ENCODE assay signal across 18 cellular contexts in genomic region chr11:57474751-57475115, GRCh38. TPM values are rescaled to one million over a fixed set of nuclear protein-coding genes. Genes with fewer than 3 reads are reported as not detected.
A peak's percentile ranks its signal among the peaks of the same experiment; 100 is the strongest.
DNase-seq lines count a peak whose midpoint lies in the region; ATAC-seq and TF ChIP-seq lines count a peak whose summit lies in the region.
"Had no signal": no experiment of that assay in that cellular context is flagged by ENCODE, and none has a peak within 500 bp of the region (broad histone marks: within the 10 kb centered on the region; RNA-seq: fewer than 3 reads in every experiment).

No MANE protein-coding gene starts in this region.

- CTCF ChIA-PET in CD8-positive, alpha-beta T cell (lab: Charles Lee): interaction anchor here (0.6 to 8.6 kb wide), 5 partner anchors 13 to 129 kb away, joined by 3 to 102 read pairs (median 3); no protein-coding TSS in a partner anchor
- CTCF ChIA-PET in naive thymus-derived CD4-positive, alpha-beta T cell (lab: Charles Lee): interaction anchor here (0.6 to 3.9 kb wide), 6 partner anchors 9 to 47 kb away, joined by 3 to 34 read pairs (median 4); no protein-coding TSS in a partner anchor

- POLR2A ChIA-PET in CD8-positive, alpha-beta T cell (lab: Charles Lee): interaction anchor here (0.9 kb wide), 1 partner anchor 40 kb away, joined by 3 read pairs; no protein-coding TSS in a partner anchor
- POLR2A ChIA-PET in naive thymus-derived CD4-positive, alpha-beta T cell (lab: Charles Lee): interaction anchor here (0.6 kb wide), 1 partner anchor 180 kb away, joined by 4 read pairs; no protein-coding TSS in a partner anchor

- H3K27me3 Mint-ChIP-seq in CD8-positive, alpha-beta T cell (ENCODE audit: low read depth): no peaks in the 10 kb centered on the region
- peaks cover 5% of the 10 kb centered on the region for H3K27me3 Mint-ChIP-seq in activated T-helper 17 cell treated with anti-CD3 and anti-CD28 coated beads, Interleukin-2, amount 50 U/mL, for 72 hours
- peaks cover 0 to 52% (median 5%) of the 10 kb centered on the region in 5 donors for H3K27me3 Mint-ChIP-seq in naive thymus-derived CD4-positive, alpha-beta T cell

- no peaks in the 10 kb centered on the region for H3K9me3 ChIP-seq in CD8-positive, alpha-beta T cell (ENCODE audit: low read length)
- no peaks in the 10 kb centered on the region for H3K9me3 ChIP-seq in naive thymus-derived CD4-positive, alpha-beta T cell (ENCODE audit: control insufficient read depth in 2 of 3, low read length in 3 of 3)
- no peaks in the 10 kb centered on the region for H3K9me3 ChIP-seq in Peyer's patch
- H3K9me3 ChIP-seq: prostate gland had no signal

- no peak for TF ChIP-seq CTCF in CD8-positive, alpha-beta T cell (IDR thresholded peaks at IDR 0.05)
- TF ChIP-seq CTCF in HL-60 (IDR thresholded peaks at IDR 0.05; ENCODE audit: insufficient read depth, low read length) (no peak), Peyer's patch (IDR thresholded peaks at IDR 0.05) (no peak)

- H3K27me3 ChIP-seq in CD8-positive, alpha-beta T cell (ENCODE audit: insufficient read depth, low read length): no peaks in the 10 kb centered on the region
- H3K27me3 ChIP-seq in HL-60 (ENCODE audit: insufficient read depth, poor library complexity, severe bottlenecking): no peaks in the 10 kb centered on the region
- H3K27me3 ChIP-seq in naive thymus-derived CD4-positive, alpha-beta T cell (ENCODE audit: control insufficient read depth in 2 of 2, insufficient read depth in 2 of 2, low read length in 2 of 2): no peaks in the 10 kb centered on the region
- H3K27me3 ChIP-seq in Peyer's patch: no peaks in the 10 kb centered on the region

- H3K4me3 Mint-ChIP-seq in CD8-positive, alpha-beta T cell: peak overlapping the region; percentile 43
- H3K4me3 Mint-ChIP-seq in activated T-helper 17 cell treated with anti-CD3 and anti-CD28 coated beads, Interleukin-2, amount 50 U/mL, for 72 hours: peak overlapping the region; percentile 64
- peak overlapping the region in 9 of 10 donors; percentile 26 to 84 (median 62) for H3K4me3 Mint-ChIP-seq in naive thymus-derived CD4-positive, alpha-beta T cell
- H3K4me3 Mint-ChIP-seq: activated CD4-positive, alpha-beta memory T cell treated with anti-CD3 and anti-CD28 coated beads for 36 hours; HFFc6 had no signal

- no peak overlapping the region for H3K27ac ChIP-seq in CD8-positive, alpha-beta T cell (ENCODE audit: low read depth, low read length)
- H3K27ac ChIP-seq in HL-60 (replicated peaks): peak overlapping the region; percentile 24
- no peak overlapping the region for H3K27ac ChIP-seq in naive thymus-derived CD4-positive, alpha-beta T cell (ENCODE audit: low read depth, low read length)
- H3K27ac ChIP-seq in Peyer's patch: no peak overlapping the region
- H3K27ac ChIP-seq: coronary artery, prostate gland, SK-N-MC had no signal

- no peak overlapping the region for H3K27ac Mint-ChIP-seq in CD8-positive, alpha-beta T cell
- H3K27ac Mint-ChIP-seq in activated T-helper 17 cell treated with anti-CD3 and anti-CD28 coated beads, Interleukin-2, amount 50 U/mL, for 72 hours: no peak overlapping the region
- peak overlapping the region in 1 of 9 donors; percentile 41 for H3K27ac Mint-ChIP-seq in naive thymus-derived CD4-positive, alpha-beta T cell
- H3K27ac Mint-ChIP-seq: activated B cell treated with CpG ODN at 0.5 μM for 24 hours, HFFc6 had no signal

- no peak for TF ChIP-seq POLR2A in Peyer's patch (IDR thresholded peaks at IDR 0.05)

- no peak overlapping the region for H3K4me3 ChIP-seq in CD8-positive, alpha-beta T cell (ENCODE audit: low read depth, low read length)
- no peak overlapping the region for H3K4me3 ChIP-seq in HL-60 (replicated peaks; ENCODE audit: insufficient read depth, low read length)
- peak overlapping the region; percentile 40 for H3K4me3 ChIP-seq in naive thymus-derived CD4-positive, alpha-beta T cell (ENCODE audit: low read length)
- no peak overlapping the region for H3K4me3 ChIP-seq in Peyer's patch
- H3K4me3 ChIP-seq: coronary artery, prostate gland, SK-N-MC had no signal

- H3K4me1 ChIP-seq in CD8-positive, alpha-beta T cell (ENCODE audit: insufficient read depth, low read length): peaks cover 29% of the 10 kb centered on the region
- peaks cover 10 to 27% of the 10 kb centered on the region in 2 donors for H3K4me1 ChIP-seq in naive thymus-derived CD4-positive, alpha-beta T cell (ENCODE audit: control insufficient read depth in 2 of 2, insufficient read depth in 2 of 2, low read length in 2 of 2)
- peaks cover 0 to 21% (median 12%) of the 10 kb centered on the region in 4 donors for H3K4me1 ChIP-seq in Peyer's patch

- peaks cover 37% of the 10 kb centered on the region for H3K4me1 Mint-ChIP-seq in CD8-positive, alpha-beta T cell (ENCODE audit: low read depth)
- H3K4me1 Mint-ChIP-seq in activated T-helper 17 cell treated with anti-CD3 and anti-CD28 coated beads, Interleukin-2, amount 50 U/mL, for 72 hours: peaks cover 4% of the 10 kb centered on the region
- H3K4me1 Mint-ChIP-seq in naive thymus-derived CD4-positive, alpha-beta T cell: peaks cover 12 to 42% (median 30%) of the 10 kb centered on the region in 7 donors

- no peak for ATAC-seq in CD8-positive, alpha-beta T cell
- ATAC-seq in activated T-helper 17 cell treated with anti-CD3 and anti-CD28 coated beads, Interleukin-2, amount 50 U/mL, for 72 hours (replicated peaks): no peak
- ATAC-seq in naive thymus-derived CD4-positive, alpha-beta T cell: no peak
- ATAC-seq: left lobe of liver had no signal

- H3K36me3 ChIP-seq in CD8-positive, alpha-beta T cell (ENCODE audit: insufficient read depth, low read length): no peaks in the 10 kb centered on the region
- no peaks in the 10 kb centered on the region for H3K36me3 ChIP-seq in naive thymus-derived CD4-positive, alpha-beta T cell (ENCODE audit: control insufficient read depth in 2 of 3, insufficient read depth in 3 of 3, low read length in 3 of 3)
- H3K36me3 ChIP-seq in Peyer's patch: no peaks in the 10 kb centered on the region
- H3K36me3 ChIP-seq: prostate gland had no signal

- H3K9me3 Mint-ChIP-seq in CD8-positive, alpha-beta T cell: no peaks in the 10 kb centered on the region
- H3K9me3 Mint-ChIP-seq in activated T-helper 17 cell treated with anti-CD3 and anti-CD28 coated beads, Interleukin-2, amount 50 U/mL, for 72 hours: no peaks in the 10 kb centered on the region
- H3K9me3 Mint-ChIP-seq in naive thymus-derived CD4-positive, alpha-beta T cell: no peaks in the 10 kb centered on the region
- H3K9me3 Mint-ChIP-seq: activated B cell treated with CpG ODN at 0.5 μM for 24 hours; activated CD4-positive, alpha-beta memory T cell treated with anti-CD3 and anti-CD28 coated beads for 36 hours; HFFc6 had no signal

- H3K36me3 Mint-ChIP-seq in CD8-positive, alpha-beta T cell: no peaks in the 10 kb centered on the region
- H3K36me3 Mint-ChIP-seq in activated T-helper 17 cell treated with anti-CD3 and anti-CD28 coated beads, Interleukin-2, amount 50 U/mL, for 72 hours (ENCODE audit: low read depth): no peaks in the 10 kb centered on the region
- no peaks in the 10 kb centered on the region for H3K36me3 Mint-ChIP-seq in naive thymus-derived CD4-positive, alpha-beta T cell
- H3K36me3 Mint-ChIP-seq: activated CD4-positive, alpha-beta memory T cell treated with anti-CD3 and anti-CD28 coated beads for 36 hours had no signal

- DNase-seq in CD8-positive, alpha-beta T cell: no peak
- DNase-seq in HL-60 (ENCODE audit: low read depth in 1 of 2, low spot score in 1 of 2) (no peak), NK-92 (lab: John Stamatoyannopoulos, UW; ENCODE audit: unreplicated experiment) (no peak), Peyer's patch (no peak), superior temporal gyrus (ENCODE audit: extremely low spot score) (no peak)
- DNase-seq in naive thymus-derived CD4-positive, alpha-beta T cell: no peak
- DNase-seq: activated B cell treated with CpG ODN at 0.5 μM for 24 hours, head of caudate nucleus, HFFc6, NCI-H2029, NCI-H345, trophoblast cell had no signal

- intact Hi-C loops in CD8-positive, alpha-beta T cell (cut with DNase I, micrococcal nuclease): no loop called here
- intact Hi-C loops in naive thymus-derived CD4-positive, alpha-beta T cell (cut with micrococcal nuclease): loop anchor here in 1 of 2 donors (2.0 kb wide), 1 partner anchor 72 kb away; no protein-coding TSS in a partner anchor

RNA-seq across cellular contexts. Expression of gene RTN4RL2, which starts 14.4 kb away (rescaled TPM):
- total RNA-seq in CD8-positive, alpha-beta T cell: under 1 TPM; 0.16 to 0.31 TPM
- under 1 TPM; 0.22 to 0.82 TPM for total RNA-seq in activated T-helper 17 cell treated with anti-CD3 and anti-CD28 coated beads, Interleukin-2, amount 50 U/mL, for 72 hours
- under 1 TPM in 3 of 5 experiments, not detected in 2; 0.19 to 0.47 (median 0.27) TPM for total RNA-seq in naive thymus-derived CD4-positive, alpha-beta T cell
- under 1 TPM; 0.08 to 0.44 TPM for polyA plus RNA-seq in naive thymus-derived CD4-positive, alpha-beta T cell
- total RNA-seq in Peyer's patch: 1 to 10 TPM in 1 of 4 donors, not detected in 3; 1.2 TPM

RNA-seq across cellular contexts. Expression of gene SLC43A1, which starts 40.8 kb away (rescaled TPM):
- total RNA-seq in CD8-positive, alpha-beta T cell: 1 to 10 TPM; 4.4 to 7.5 TPM
- 10 to 100 TPM in 1 of 2 donors, 1 to 10 TPM in 1; 9.1 to 20.0 TPM for total RNA-seq in activated T-helper 17 cell treated with anti-CD3 and anti-CD28 coated beads, Interleukin-2, amount 50 U/mL, for 72 hours
- 10 to 100 TPM; 10.1 to 19.2 (median 16.3) TPM for total RNA-seq in naive thymus-derived CD4-positive, alpha-beta T cell
- 10 to 100 TPM; 12.7 to 15.4 TPM for polyA plus RNA-seq in naive thymus-derived CD4-positive, alpha-beta T cell
- total RNA-seq in Peyer's patch: 10 to 100 TPM in 3 of 4 donors, 1 to 10 TPM in 1; 4.6 to 19.0 (median 11.2) TPM

RNA-seq across cellular contexts. Expression of gene SLC43A3, which starts 47.8 kb away (rescaled TPM):
- total RNA-seq in CD8-positive, alpha-beta T cell: 10 to 100 TPM in 1 of 2 experiments, 1 to 10 TPM in 1; 9.3 to 11.3 TPM
- total RNA-seq in activated T-helper 17 cell treated with anti-CD3 and anti-CD28 coated beads, Interleukin-2, amount 50 U/mL, for 72 hours: 100 to 1,000 TPM; 346 to 386 TPM
- 10 to 100 TPM; 10.5 to 67.9 (median 12.2) TPM for total RNA-seq in naive thymus-derived CD4-positive, alpha-beta T cell
- polyA plus RNA-seq in naive thymus-derived CD4-positive, alpha-beta T cell: 10 to 100 TPM; 10.0 to 16.7 TPM
- total RNA-seq in Peyer's patch: 10 to 100 TPM in 3 of 4 donors, 1 to 10 TPM in 1; 5.1 to 38.8 (median 17.6) TPM

RNA-seq across cellular contexts. Expression of gene TIMM10, which starts 55.8 kb away (rescaled TPM):
- total RNA-seq in CD8-positive, alpha-beta T cell: 10 to 100 TPM; 16.4 to 18.9 TPM
- total RNA-seq in activated T-helper 17 cell treated with anti-CD3 and anti-CD28 coated beads, Interleukin-2, amount 50 U/mL, for 72 hours: 100 to 1,000 TPM in 1 of 2 donors, 10 to 100 TPM in 1; 56.4 to 125 TPM
- 10 to 100 TPM; 23.7 to 52.8 (median 34.7) TPM for total RNA-seq in naive thymus-derived CD4-positive, alpha-beta T cell
- polyA plus RNA-seq in naive thymus-derived CD4-positive, alpha-beta T cell: 10 to 100 TPM; 76.5 to 79.4 TPM
- total RNA-seq in Peyer's patch: 10 to 100 TPM; 16.8 to 39.6 (median 19.6) TPM

Comparison
In these comparisons a context has a peak if more than half of its experiments do, and no peak if none do; other contexts are left out.
1. RNA of gene SLC43A3, which starts 47.8 kb away (total RNA-seq): 346 to 386 TPM in activated T-helper 17 cell treated with anti-CD3 and anti-CD28 coated beads, Interleukin-2, amount 50 U/mL, for 72 hours; 5.1 to 38.8 TPM in Peyer's patch, 10.5 to 67.9 TPM in naive thymus-derived CD4-positive, alpha-beta T cell and 9.3 to 11.3 TPM in CD8-positive, alpha-beta T cell; every median in the first group is over 4 times any median in the second.
2. Peak in every context shown above with its lines, with median percentiles within 50 percentile points of each other: H3K4me3 Mint-ChIP-seq.